In genomic region chr3:10136426-10137005, GRCh38 we compare ENCODE assay signal across 2 cellular contexts.
TF ChIP-seq lines count a peak whose summit lies in the region.

No MANE protein-coding gene starts in this region.

TF ChIP-seq in HepG2, 621 proteins besides CTCF, POLR2A, EP300 and RAD21:
- TF ChIP-seq REST (IDR thresholded peaks at IDR 0.05; ENCODE audit: borderline replicate concordance in 1 of 2, low read depth in 1 of 2, low read length in 2 of 2), result peak; percentile 29 to 79
- no peak for TF ChIP-seq ZNF367 (CRISPR knock-in tag; IDR thresholded peaks at IDR 0.05; ENCODE audit: borderline replicate concordance)
- peak; percentile 69; the same call in 1 of the 2 replicates for TF ChIP-seq MIER2 (CRISPR knock-in tag; IDR thresholded peaks at IDR 0.05)
- no peak for TF ChIP-seq ZEB1 (IDR thresholded peaks at IDR 0.05; ENCODE audit: insufficient replicate concordance, low read depth)
- TF ChIP-seq ZNF687 (CRISPR knock-in tag; IDR thresholded peaks at IDR 0.05), result peak; percentile 14; the same call in 1 of the 2 replicates
- peak; percentile 91 for TF ChIP-seq ZNF850 (CRISPR knock-in tag; conservative IDR thresholded peaks at IDR 0.05)

TF ChIP-seq in K562, 482 proteins besides CTCF, POLR2A, EP300 and RAD21:
- TF ChIP-seq RBM15 (IDR thresholded peaks at IDR 0.05; ENCODE audit: insufficient read depth, low read length) (no peak), GTF2F1 (IDR thresholded peaks at IDR 0.05; ENCODE audit: low read depth, low read length) (no peak), ZBTB49 (CRISPR knock-in tag; IDR thresholded peaks at IDR 0.05; ENCODE audit: borderline replicate concordance) (no peak), NFXL1 (CRISPR knock-in tag; IDR thresholded peaks at IDR 0.05) (no peak), FOXP1 (CRISPR knock-in tag; IDR thresholded peaks at IDR 0.05) (no peak), KLF1 (tag; IDR thresholded peaks at IDR 0.05) (no peak), ZNF212 (CRISPR knock-in tag; IDR thresholded peaks at IDR 0.05) (no peak), EP400 (IDR thresholded peaks at IDR 0.05) (no peak), ZNF431 (CRISPR knock-in tag; IDR thresholded peaks at IDR 0.05) (no peak), MTA1 (IDR thresholded peaks at IDR 0.05; ENCODE audit: borderline replicate concordance) (no peak), PML (IDR thresholded peaks at IDR 0.05; ENCODE audit: low read length) (no peak), MAFF (IDR thresholded peaks at IDR 0.05; ENCODE audit: low read length) (no peak), COPS2 (conservative IDR thresholded peaks at IDR 0.05) (no peak), STAG1 (CRISPR knock-in tag; IDR thresholded peaks at IDR 0.05; ENCODE audit: borderline replicate concordance) (0 out of 2 replicates have a peak, but pooled peaks have one; percentile 29), TRIM28 (IDR thresholded peaks at IDR 0.05) (no peak), MAFK (IDR thresholded peaks at IDR 0.05; ENCODE audit: low read length) (no peak), PREB (CRISPR knock-in tag; IDR thresholded peaks at IDR 0.05) (no peak), EHMT2 (IDR thresholded peaks at IDR 0.05) (peak; percentile 49; the same call in 1 of the 2 replicates), DLX4 (CRISPR knock-in tag; IDR thresholded peaks at IDR 0.05) (no peak), TFAP4 (CRISPR knock-in tag; IDR thresholded peaks at IDR 0.05; ENCODE audit: borderline replicate concordance) (peak; percentile 42), DDX20 (tag; IDR thresholded peaks at IDR 0.05; ENCODE audit: low read depth) (no peak), ZNF12 (CRISPR knock-in tag; IDR thresholded peaks at IDR 0.05) (no peak), ZNF609 (CRISPR knock-in tag; IDR thresholded peaks at IDR 0.05; ENCODE audit: borderline replicate concordance) (no peak), NCOA6 (IDR thresholded peaks at IDR 0.05) (no peak), ZNF408 (CRISPR knock-in tag; IDR thresholded peaks at IDR 0.05; ENCODE audit: low read depth) (no peak), MBD2 (IDR thresholded peaks at IDR 0.05; ENCODE audit: borderline replicate concordance, low read depth) (no peak), TEAD4 (IDR thresholded peaks at IDR 0.05; ENCODE audit: low read length) (no peak), TEAD4 (CRISPR knock-in tag; IDR thresholded peaks at IDR 0.05; ENCODE audit: borderline replicate concordance) (peak; percentile 19; the same call in 1 of the 2 replicates), RFX7 (CRISPR knock-in tag; IDR thresholded peaks at IDR 0.05) (no peak), E2F4 (CRISPR knock-in tag; IDR thresholded peaks at IDR 0.05; ENCODE audit: low read depth) (no peak), ATF4 (CRISPR knock-in tag; IDR thresholded peaks at IDR 0.05) (no peak), MCM3 (IDR thresholded peaks at IDR 0.05) (no peak), SLC30A9 (CRISPR knock-in tag; IDR thresholded peaks at IDR 0.05) (no peak), CC2D1A (IDR thresholded peaks at IDR 0.05) (no peak), ZNF561 (CRISPR knock-in tag; conservative IDR thresholded peaks at IDR 0.05) (no peak), CREB1 (IDR thresholded peaks at IDR 0.05) (no peak), CREB1 (CRISPR knock-in tag; IDR thresholded peaks at IDR 0.05) (0 out of 2 replicates have a peak, but pooled peaks have one; percentile 20), TRIM24 (IDR thresholded peaks at IDR 0.05) (no peak), ZNF707 (CRISPR knock-in tag; conservative IDR thresholded peaks at IDR 0.05) (no peak), GATA2 (CRISPR knock-in tag; IDR thresholded peaks at IDR 0.05) (no peak), ZC3H11A (IDR thresholded peaks at IDR 0.05; ENCODE audit: low read depth, low read length) (no peak), ZNF3 (CRISPR knock-in tag; IDR thresholded peaks at IDR 0.05) (no peak), NONO (IDR thresholded peaks at IDR 0.05; ENCODE audit: low read depth in 2 of 2, low read length in 1 of 2) (no peak), ZFPM2 (CRISPR knock-in tag; IDR thresholded peaks at IDR 0.05) (no peak), BRF2 (IDR thresholded peaks at IDR 0.05; ENCODE audit: borderline replicate concordance, insufficient read depth, insufficient read length) (no peak), ZBTB33 (CRISPR knock-in tag; IDR thresholded peaks at IDR 0.05) (0 out of 2 replicates have a peak, but pooled peaks have one; percentile 30), BHLHE40 (IDR thresholded peaks at IDR 0.05; ENCODE audit: low read length) (no peak)
